Comparison of ENCODE assay signal across 18 cellular contexts in the genomic region with DNA sequence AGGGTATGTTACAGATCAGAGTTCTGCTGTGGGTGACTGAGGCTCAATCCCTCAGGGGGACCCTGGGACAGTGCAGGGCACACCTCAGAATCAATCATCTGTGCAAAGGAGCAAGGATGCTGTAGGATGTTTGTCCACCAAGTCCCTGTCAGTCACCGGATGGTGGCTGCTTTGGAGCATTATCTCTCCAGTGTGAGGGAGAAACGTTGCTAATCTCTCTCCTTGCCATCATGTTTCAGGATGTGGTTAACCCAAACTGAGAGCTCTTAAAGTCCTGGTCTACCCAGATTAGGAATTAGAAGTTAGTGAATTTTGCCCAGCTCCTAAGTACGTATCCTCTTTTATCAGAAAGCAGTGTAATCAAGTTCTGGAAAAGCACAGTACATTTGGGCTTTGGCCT. TPM values are rescaled to one million over a fixed set of nuclear protein-coding genes. Genes with fewer than 3 reads are reported as not detected.
"Had no signal": no experiment of that assay in that cellular context is flagged by ENCODE, and none has a peak within 500 bp of the region (broad histone marks: within the 10 kb centered on the region; RNA-seq: fewer than 3 reads in every experiment).

No MANE protein-coding gene starts in this region.

- H3K27me3 ChIP-seq: esophagus squamous epithelium, gastroesophageal sphincter, left lung, neural progenitor cell, pancreas had no signal

- H3K4me3 ChIP-seq: esophagus squamous epithelium, gastroesophageal sphincter, left lung, lung, neural progenitor cell, pancreas had no signal

- DNase-seq: effector memory CD8-positive, alpha-beta T cell; esophagus squamous epithelium; foreskin fibroblast; glutamatergic neuron; immature natural killer cell; left lung; mesenchymal stem cell; midbrain; pancreas; right cardiac atrium; small intestine; stimulated activated CD4-positive, alpha-beta T cell treated with anti-CD3 and anti-CD28 coated beads, Interleukin-12 subunit alpha, Interleukin-12 subunit beta, amount 100 ng/mL, for 4 hours; stimulated activated naive CD4-positive, alpha-beta T cell treated with Interleukin-2 at 50 U/mL for 16 hours; trophoblast cell had no signal

- H3K4me1 ChIP-seq: esophagus squamous epithelium, gastroesophageal sphincter, left lung, neural progenitor cell, pancreas had no signal

- H3K4me2 ChIP-seq: neural progenitor cell had no signal

- H2AFZ ChIP-seq: neural progenitor cell had no signal

- H3K27ac ChIP-seq: esophagus squamous epithelium, gastroesophageal sphincter, left lung, neural progenitor cell, pancreas had no signal

- H3K9ac ChIP-seq: neural progenitor cell had no signal

- H3K36me3 ChIP-seq: esophagus squamous epithelium, gastroesophageal sphincter, left lung, neural progenitor cell, pancreas had no signal

- H3K9me3 ChIP-seq: esophagus squamous epithelium, gastroesophageal sphincter, left lung, pancreas had no signal

RNA-seq across cellular contexts. Expression of gene LRRC3B, which starts 26.2 kb away (rescaled TPM):
- polyA plus RNA-seq: immature natural killer cell, keratinocyte, pancreas had no signal
